In the genomic region with DNA sequence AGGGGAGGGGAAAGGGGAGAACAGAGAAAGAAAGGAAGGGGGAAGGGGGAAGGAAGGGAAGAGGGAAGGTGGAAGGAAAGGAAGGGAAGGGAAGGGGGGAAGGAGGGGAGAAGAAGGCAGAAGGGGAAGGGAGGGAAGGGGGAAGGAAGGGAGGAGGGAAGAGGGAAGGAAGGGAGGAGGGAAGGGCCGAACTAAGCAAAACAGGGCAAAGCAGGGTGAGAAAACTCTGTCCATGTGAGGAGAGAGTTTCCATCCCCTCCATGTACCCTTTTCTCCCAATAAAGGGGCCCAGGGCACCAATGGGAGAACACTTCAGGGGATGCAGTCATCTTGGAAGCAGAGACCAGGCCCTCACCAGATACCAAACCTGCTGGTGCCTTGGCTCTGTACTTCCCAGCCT, we compare ENCODE assay signal across 11 cellular contexts.
"Had no signal": no experiment of that assay in that cellular context is flagged by ENCODE, and none has a peak within 500 bp of the region (broad histone marks: within the 10 kb centered on the region; RNA-seq: fewer than 3 reads in every experiment).

No MANE protein-coding gene starts in this region.

- DNase-seq: GM23248, GOT3, H7, H9, HCEC 1CT, HFFc6 had no signal

- H3K36me3 ChIP-seq: HAP-1 had no signal

- H3K9me3 ChIP-seq: HAP-1 had no signal

- H3K9ac ChIP-seq: GM23248 had no signal

- ATAC-seq: GM23338, HCT116 had no signal

- H3K27ac Mint-ChIP-seq: GM23338, HFFc6 had no signal

- H3K27ac ChIP-seq: GM23248 had no signal

- H3K9me3 Mint-ChIP-seq: GM23338, H9, HFFc6 had no signal

- H3K4me1 ChIP-seq: HAP-1 had no signal

- H3K4me3 Mint-ChIP-seq: GM23338, H9, HFFc6 had no signal

- H3K4me2 ChIP-seq: GM23338 had no signal

- H3K4me3 ChIP-seq: GM23248, GM23338, HAP-1 had no signal

- H2AFZ ChIP-seq: GM23248, GM23338 had no signal

- H3K4me1 Mint-ChIP-seq: GM23338, H9 had no signal

- FAIRE-seq: H1, H54 had no signal
